Comparison of ENCODE assay signal across 19 cellular contexts in genomic region chr11:126358763-126359160, GRCh38. TPM values are rescaled to one million over a fixed set of nuclear protein-coding genes. Genes with fewer than 3 reads are reported as not detected.
DNase-seq lines count a peak whose midpoint lies in the region; ATAC-seq and TF ChIP-seq lines count a peak whose summit lies in the region.
"Had no signal": no experiment of that assay in that cellular context is flagged by ENCODE, and none has a peak within 500 bp of the region (broad histone marks: within the 10 kb centered on the region; RNA-seq: fewer than 3 reads in every experiment).

No MANE protein-coding gene starts in this region.

- no peak for TF ChIP-seq POLR2A in heart left ventricle (IDR thresholded peaks at IDR 0.05)

- intact Hi-C loops in heart left ventricle (cut with DNase I) (loop anchor here in 8 of 10 donors (2.0 to 10.0 kb wide), 8 partner anchors 34 to 59 kb away; no protein-coding TSS in a partner anchor), Right ventricle myocardium superior (cut with DNase I) (loop anchor here (5.0 kb wide), 2 partner anchors 46 to 59 kb away; no protein-coding TSS in a partner anchor), left ventricle myocardium superior (cut with micrococcal nuclease) (no loop called here), aorta (cut with DNase I) (loop anchor here in 1 of 2 donors (5.0 kb wide), 2 partner anchors 51 to 54 kb away; no protein-coding TSS in a partner anchor)

- H3K27me3 ChIP-seq in heart left ventricle (no peaks in the 10 kb centered on the region), aorta (ENCODE audit: control insufficient read depth in 1 of 2, insufficient read depth in 2 of 2, low read length in 1 of 2) (no peaks in the 10 kb centered on the region)
- H3K27me3 ChIP-seq: colonic mucosa had no signal

- no peak for TF ChIP-seq CTCF in heart left ventricle (IDR thresholded peaks at IDR 0.05)
- no peak for TF ChIP-seq CTCF in retinal pigment epithelial cell (conservative IDR thresholded peaks at IDR 0.05; ENCODE audit: low read depth, low read length)

- H3K36me3 ChIP-seq in heart left ventricle (no peaks in the 10 kb centered on the region), aorta (ENCODE audit: control insufficient read depth in 1 of 2, insufficient read depth in 2 of 2, low read length in 1 of 2) (no peaks in the 10 kb centered on the region)
- H3K36me3 ChIP-seq: colonic mucosa had no signal

- H3K4me3 ChIP-seq in heart left ventricle, result peak overlapping the region in 4 of 12 donors; percentile 13 to 97 (median 89)
- peak overlapping the region; percentile 85 for H3K4me3 ChIP-seq in retinal pigment epithelial cell (ENCODE audit: low read length)
- H3K4me3 ChIP-seq in aorta (ENCODE audit: low read length in 2 of 2), result no peak overlapping the region
- H3K4me3 ChIP-seq: colonic mucosa had no signal

- 40 to 66% (median 52%) methylated on average over 1 to 2 of the region's 2 CpGs for WGBS in heart left ventricle, 4 donors
- WGBS in aorta, 2 donors, result 75 to 80% methylated on average over 2 of the region's 2 CpGs

- H3K4me1 ChIP-seq in heart left ventricle (peaks cover 5 to 92% (median 65%) of the 10 kb centered on the region in 12 donors), aorta (ENCODE audit: control insufficient read depth in 1 of 2, insufficient read depth in 2 of 2, low read length in 2 of 2) (peaks cover 0 to 5% of the 10 kb centered on the region in 2 donors)

- ATAC-seq in heart left ventricle, result no peak
- ATAC-seq in Right ventricle myocardium superior (ENCODE audit: poor library complexity), result no peak
- no peak for ATAC-seq in left ventricle myocardium superior
- ATAC-seq in aorta (ENCODE audit: low FRiP score), result no peak
- ATAC-seq: activated CD8-positive, alpha-beta T cell treated with anti-CD3 and anti-CD28 coated beads for 36 hours; Panc1 had no signal

- no peaks in the 10 kb centered on the region for H3K9me3 ChIP-seq in heart left ventricle
- no peaks in the 10 kb centered on the region for H3K9me3 ChIP-seq in aorta (ENCODE audit: control insufficient read depth, low read length)
- H3K9me3 ChIP-seq: colonic mucosa had no signal

- H3K27ac ChIP-seq in heart left ventricle, result peak overlapping the region in 10 of 12 donors; percentile 7 to 91 (median 84)
- no peak overlapping the region for H3K27ac ChIP-seq in aorta (ENCODE audit: low read depth in 1 of 2, low read length in 2 of 2)
- H3K27ac ChIP-seq: colonic mucosa, VCaP had no signal

- DNase-seq in heart left ventricle, result no peak
- no peak for DNase-seq in Right ventricle myocardium superior
- peak; percentile 19 for DNase-seq in left ventricle myocardium superior
- DNase-seq in retinal pigment epithelial cell (ENCODE audit: low read depth), result no peak
- peak; percentile 30 to 61 for DNase-seq in aorta
- DNase-seq in central memory CD4-positive, alpha-beta T cell, result no peak
- DNase-seq in activated gamma-delta T cell (lab: John Stamatoyannopoulos, UW), result no peak
- no peak for DNase-seq in T-helper 2 cell
- DNase-seq: activated CD8-positive, alpha-beta T cell treated with anti-CD3 and anti-CD28 coated beads for 36 hours; CD4-positive, CD25-positive, alpha-beta regulatory T cell; DMS53; IMR-90; NCI-H2081; NCI-H526 treated with DMSO at 0.1 percent for 48 hours; stimulated activated CD4-positive, alpha-beta T cell treated with anti-CD3 and anti-CD28 coated beads, Interleukin-4, amount 100 ng/mL, for 1 hour; stimulated activated CD8-positive, alpha-beta memory T cell treated with anti-CD3 and anti-CD28 coated beads, Interleukin-4, amount 100 ng/mL, for 48 hours had no signal

RNA-seq across cellular contexts. Expression of gene ST3GAL4, which starts 3.3 kb away (rescaled TPM):
- total RNA-seq in heart left ventricle (10 to 100 TPM; 30.6 to 88.5 (median 59.8) TPM), Right ventricle myocardium superior (36.5 TPM), left ventricle myocardium superior (45.4 TPM), aorta (10 to 100 TPM; 26.5 to 36.3 TPM)
- polyA plus RNA-seq in heart left ventricle (100 to 1,000 TPM in 1 of 2 donors, 10 to 100 TPM in 1; 66.1 to 168 TPM), aorta (10 to 100 TPM; 25.4 to 29.9 TPM)

RNA-seq across cellular contexts. Expression of gene DCPS, which starts 54.9 kb away (rescaled TPM):
- total RNA-seq in heart left ventricle (10 to 100 TPM in 5 of 9 donors, 1 to 10 TPM in 4; 7.7 to 15.5 (median 11.1) TPM), Right ventricle myocardium superior (10.7 TPM), left ventricle myocardium superior (11.1 TPM), aorta (1 to 10 TPM; 9.0 to 9.9 TPM)
- polyA plus RNA-seq in heart left ventricle (10 to 100 TPM in 1 of 2 donors, 1 to 10 TPM in 1; 8.1 to 18.9 TPM), aorta (1 to 10 TPM; 7.9 to 9.6 TPM)

Comparison
In these comparisons a context has a peak if more than half of its experiments do, and no peak if none do; other contexts are left out.
1. DNase-seq: peak in left ventricle myocardium superior (single experiment) and aorta (2 of 2); none in heart left ventricle (0 of 5), Right ventricle myocardium superior (single experiment), retinal pigment epithelial cell (single experiment), central memory CD4-positive, alpha-beta T cell (single experiment), activated gamma-delta T cell (single experiment) and T-helper 2 cell (0 of 5).
2. H3K27ac ChIP-seq: peak in heart left ventricle (10 of 12); none in aorta (0 of 2).